In the genomic region with DNA sequence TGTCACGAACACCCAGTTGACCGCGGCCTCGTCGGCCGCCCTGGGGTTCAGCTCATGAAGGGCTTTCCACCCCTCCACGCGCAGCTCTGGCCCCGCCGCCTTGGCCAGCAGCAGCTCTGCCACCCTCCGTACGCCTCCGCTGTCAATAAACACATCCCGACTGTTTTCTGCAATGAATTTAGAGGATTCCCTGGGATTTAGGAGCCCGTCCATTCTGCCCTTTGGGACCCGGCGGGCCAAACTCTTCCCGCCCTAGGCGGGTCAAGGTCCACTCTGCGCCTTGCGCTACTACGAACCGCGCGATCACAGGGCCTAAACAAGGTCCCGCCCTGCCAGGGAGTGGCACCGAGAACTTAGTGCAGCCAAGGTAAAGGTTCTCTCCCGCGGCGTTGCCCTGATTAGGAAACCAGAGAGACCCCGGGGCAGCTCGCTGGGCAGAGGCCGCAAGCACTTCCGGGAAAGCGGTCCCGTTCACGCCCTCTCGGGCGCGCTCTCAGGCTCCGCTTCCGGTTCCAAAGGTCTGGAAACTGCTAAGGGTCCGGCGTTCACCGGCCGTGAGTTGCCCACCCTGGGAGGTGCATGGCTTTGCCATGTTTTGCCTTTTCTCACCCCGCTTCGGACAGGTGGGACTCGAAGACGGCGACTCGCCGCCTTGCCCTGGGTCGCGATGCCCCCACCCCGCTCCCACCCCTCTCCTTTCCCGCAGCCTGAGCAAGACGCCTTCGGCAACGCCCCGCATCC, we compare ENCODE assay signal across 8 cellular contexts. TPM values are rescaled to one million over a fixed set of nuclear protein-coding genes. Genes with fewer than 3 reads are reported as not detected.
DNase-seq lines count a peak whose midpoint lies in the region; ATAC-seq and TF ChIP-seq lines count a peak whose summit lies in the region.

No MANE protein-coding gene starts in this region.

- H3K27ac ChIP-seq in foreskin keratinocyte (peak overlapping the region; percentile 59), neuronal stem cell (replicated peaks; ENCODE audit: low read length) (no peak overlapping the region), tibial nerve (peak overlapping the region; percentile 70 to 93 (median 90))

- peak overlapping the region; percentile 73 for H3K23ac ChIP-seq in neuronal stem cell (ENCODE audit: low read depth, low read length, poor library complexity)

- DNase-seq in BJ (ENCODE audit: low read depth), result no peak
- DNase-seq in NT2/D1 (ENCODE audit: low read depth, low spot score), result no peak
- DNase-seq in foreskin keratinocyte, result peak in 1 of 2 donors; percentile 57
- no peak for DNase-seq in neuronal stem cell (ENCODE audit: low spot score)
- peak; percentile 51 to 57 for DNase-seq in tibial nerve (ENCODE audit: low spot score in 2 of 2)

- H3K4ac ChIP-seq in neuronal stem cell (ENCODE audit: low read length), result peak overlapping the region; percentile 11

- H3K9me3 Mint-ChIP-seq in activated T-helper 17 cell treated with anti-CD3 and anti-CD28 coated beads, Interleukin-2, amount 50 U/mL, for 72 hours, result no peaks in the 10 kb centered on the region

- no peaks in the 10 kb centered on the region for H3K4me1 ChIP-seq in NT2/D1 (ENCODE audit: insufficient read depth, insufficient read length)
- peaks cover 6% of the 10 kb centered on the region for H3K4me1 ChIP-seq in foreskin keratinocyte
- H3K4me1 ChIP-seq in neuronal stem cell (ENCODE audit: control insufficient read depth in 2 of 2, insufficient read depth in 1 of 2, low read depth in 1 of 2, low read length in 2 of 2), result no peaks in the 10 kb centered on the region
- peaks cover 0 to 18% (median 11%) of the 10 kb centered on the region in 4 donors for H3K4me1 ChIP-seq in tibial nerve

- no peaks in the 10 kb centered on the region for H3K79me1 ChIP-seq in neuronal stem cell (ENCODE audit: low read depth, low read length)

- H3K36me3 Mint-ChIP-seq in activated T-helper 17 cell treated with anti-CD3 and anti-CD28 coated beads, Interleukin-2, amount 50 U/mL, for 72 hours (ENCODE audit: low read depth), result peaks cover 43% of the 10 kb centered on the region

- H3K27me3 ChIP-seq in BJ (ENCODE audit: control insufficient read depth, insufficient read depth, low read length) (no peaks in the 10 kb centered on the region), NT2/D1 (ENCODE audit: insufficient read depth, insufficient read length) (peaks cover 3% of the 10 kb centered on the region), foreskin keratinocyte (no peaks in the 10 kb centered on the region), neuronal stem cell (ENCODE audit: control insufficient read depth in 3 of 3, insufficient read depth in 3 of 3, low read depth in 1 of 3, low read length in 3 of 3) (peaks cover 0 to 22% (median 0%) of the 10 kb centered on the region in 3 experiments), tibial nerve (no peaks in the 10 kb centered on the region)

- H2BK5ac ChIP-seq in neuronal stem cell (ENCODE audit: low read length), result peak overlapping the region; percentile 66

- H2AFZ ChIP-seq in neuronal stem cell (ENCODE audit: low read length), result peak overlapping the region; percentile 85

- TF ChIP-seq CTCF in BJ (IDR thresholded peaks at IDR 0.05; ENCODE audit: insufficient read depth, low read depth, low read length) (no peak), foreskin keratinocyte (conservative IDR thresholded peaks at IDR 0.05) (no peak), tibial nerve (IDR thresholded peaks at IDR 0.05) (no peak)

- peak overlapping the region; percentile 26 for H2BK15ac ChIP-seq in neuronal stem cell (ENCODE audit: low read length)

- peak overlapping the region; percentile 82 for H3K14ac ChIP-seq in neuronal stem cell (ENCODE audit: low read length)

- H3K4me2 ChIP-seq in neuronal stem cell (ENCODE audit: insufficient read depth, low read length, poor library complexity, severe bottlenecking), result peak overlapping the region; percentile 45

- no peaks in the 10 kb centered on the region for H3K9me3 ChIP-seq in NT2/D1 (ENCODE audit: insufficient read depth, low read length)
- peaks cover 0 to 2% of the 10 kb centered on the region in 2 donors for H3K9me3 ChIP-seq in neuronal stem cell (replicated peaks in 1 of 2; ENCODE audit: control insufficient read depth in 2 of 2, insufficient read depth in 1 of 2, low read depth in 1 of 2, low read length in 2 of 2)
- no peaks in the 10 kb centered on the region for H3K9me3 ChIP-seq in tibial nerve

- H3K27ac Mint-ChIP-seq in activated T-helper 17 cell treated with anti-CD3 and anti-CD28 coated beads, Interleukin-2, amount 50 U/mL, for 72 hours, result peak overlapping the region; percentile 97

- POLR2A ChIA-PET in BJ (lab: Charles Lee), result no interaction called here

- no peak overlapping the region for H2BK120ac ChIP-seq in neuronal stem cell (ENCODE audit: low read depth, low read length)

- ATAC-seq in GM19023 (IDR thresholded peaks at IDR 0.05; ENCODE audit: unreplicated experiment) (peak; percentile 79), HG03175 (IDR thresholded peaks at IDR 0.05; ENCODE audit: unreplicated experiment) (peak; percentile 74), foreskin keratinocyte (peak; percentile 89)
- ATAC-seq in activated T-helper 17 cell treated with anti-CD3 and anti-CD28 coated beads, Interleukin-2, amount 50 U/mL, for 72 hours (replicated peaks), result peak; percentile 92

- peaks cover 6% of the 10 kb centered on the region for H3K4me1 Mint-ChIP-seq in activated T-helper 17 cell treated with anti-CD3 and anti-CD28 coated beads, Interleukin-2, amount 50 U/mL, for 72 hours

- H2AK5ac ChIP-seq in neuronal stem cell (ENCODE audit: low read depth, low read length), result peak overlapping the region; percentile 56

- peak overlapping the region; percentile 46 for H3K4me3 ChIP-seq in BJ (ENCODE audit: low read depth, low read length)
- peak overlapping the region; percentile 85 for H3K4me3 ChIP-seq in NT2/D1 (ENCODE audit: insufficient read length, low read depth)
- H3K4me3 ChIP-seq in neuronal stem cell (ENCODE audit: low read length in 2 of 2), result peak overlapping the region; percentile 56 to 68
- peak overlapping the region; percentile 67 to 84 (median 73) for H3K4me3 ChIP-seq in tibial nerve

- H2BK12ac ChIP-seq in neuronal stem cell (ENCODE audit: low read length), result no peak overlapping the region

- no peak overlapping the region for H4K91ac ChIP-seq in neuronal stem cell (ENCODE audit: low read depth, low read length, poor library complexity)

- CTCF ChIA-PET in BJ (lab: Yijun Ruan, JAX), result interaction anchor here (0.6 to 1.9 kb wide), 3 partner anchors 42 to 357 kb away, joined by 3 to 6 read pairs (median 5); no protein-coding TSS in a partner anchor

- no peaks in the 10 kb centered on the region for H3K27me3 Mint-ChIP-seq in activated T-helper 17 cell treated with anti-CD3 and anti-CD28 coated beads, Interleukin-2, amount 50 U/mL, for 72 hours

- H3K9ac ChIP-seq in NT2/D1 (ENCODE audit: insufficient read length, low read depth) (peak overlapping the region; percentile 88), neuronal stem cell (ENCODE audit: low read depth, low read length, poor library complexity) (peak overlapping the region; percentile 24)

- H4K8ac ChIP-seq in neuronal stem cell (ENCODE audit: low read depth, low read length), result no peak overlapping the region

- peak in 1 of 2 donors; percentile 67 for TF ChIP-seq EP300 in tibial nerve (IDR thresholded peaks at IDR 0.05)

- H3K18ac ChIP-seq in neuronal stem cell (ENCODE audit: low read length), result peak overlapping the region; percentile 83

- H3K4me3 Mint-ChIP-seq in activated T-helper 17 cell treated with anti-CD3 and anti-CD28 coated beads, Interleukin-2, amount 50 U/mL, for 72 hours, result peak overlapping the region; percentile 99

- TF ChIP-seq POLR2A in tibial nerve (IDR thresholded peaks at IDR 0.05), result no peak

- no CpG with 5 or more reads among the region's 61 CpGs for WGBS in neuronal stem cell (ENCODE audit: extremely low coverage in 2 of 2, insufficient read length in 2 of 2, insufficient replicate concordance in 1 of 2), 2 donors
- 2 to 3% methylated on average over 41 to 55 of the region's 61 CpGs for WGBS in tibial nerve, 2 donors

- H3K36me3 ChIP-seq in BJ (ENCODE audit: control insufficient read depth, insufficient read depth, low read length), result no peaks in the 10 kb centered on the region
- H3K36me3 ChIP-seq in NT2/D1 (ENCODE audit: insufficient read depth, insufficient read length, low read length), result peaks cover 22% of the 10 kb centered on the region
- H3K36me3 ChIP-seq in neuronal stem cell (replicated peaks in 1 of 2; ENCODE audit: control insufficient read depth in 2 of 2, insufficient read depth in 2 of 2, low read length in 2 of 2), result no peaks in the 10 kb centered on the region
- H3K36me3 ChIP-seq in tibial nerve, result peaks cover 0 to 30% (median 0%) of the 10 kb centered on the region in 3 donors

RNA-seq across cellular contexts. Expression of a gene that starts 23.6 kb away (rescaled TPM):
- polyA plus RNA-seq in BJ (2011; rRNA removed) (343 and 549 TPM in 2 replicates), foreskin keratinocyte (334 and 399 TPM in 2 replicates)
- 291 and 430 TPM in 2 replicates for polyA minus RNA-seq in BJ (2011; rRNA and poly(A)+ RNA removed)
- total RNA-seq in activated T-helper 17 cell treated with anti-CD3 and anti-CD28 coated beads, Interleukin-2, amount 50 U/mL, for 72 hours, result 100 to 1,000 TPM; 542 to 767 TPM
- total RNA-seq in foreskin keratinocyte (519 and 525 TPM in 2 replicates), tibial nerve (100 to 1,000 TPM; 282 to 404 (median 349) TPM)
- polyA plus RNA-seq in neuronal stem cell (2013, experiment 1 of 2), result 555 TPM
- 556 TPM for polyA plus RNA-seq in neuronal stem cell (2013, experiment 2 of 2)

RNA-seq across cellular contexts. Expression of a gene that starts 24.1 kb away (rescaled TPM):
- polyA plus RNA-seq in BJ (2011; rRNA removed) (0.76 and 2.6 TPM in 2 replicates), foreskin keratinocyte (4.0 and 5.7 TPM in 2 replicates)
- polyA minus RNA-seq in BJ (2011; rRNA and poly(A)+ RNA removed), result 1.4 and 3.2 TPM in 2 replicates
- total RNA-seq in activated T-helper 17 cell treated with anti-CD3 and anti-CD28 coated beads, Interleukin-2, amount 50 U/mL, for 72 hours, result 10 to 100 TPM; 17.6 to 25.1 TPM
- total RNA-seq in foreskin keratinocyte (14.4 and 16.4 TPM in 2 replicates), tibial nerve (1 to 10 TPM; 1.8 to 5.2 (median 2.6) TPM)
- polyA plus RNA-seq in neuronal stem cell (2013, experiment 1 of 2), result 29.5 TPM
- 31.5 TPM for polyA plus RNA-seq in neuronal stem cell (2013, experiment 2 of 2)

RNA-seq across cellular contexts. Expression of a gene that starts 35.2 kb away (rescaled TPM):
- polyA plus RNA-seq in BJ (2011; rRNA removed), result 0.54 and 1.5 TPM in 2 replicates
- 0.77 and 1.6 TPM in 2 replicates for polyA minus RNA-seq in BJ (2011; rRNA and poly(A)+ RNA removed)
- 1 to 10 TPM; 2.6 to 3.1 TPM for total RNA-seq in activated T-helper 17 cell treated with anti-CD3 and anti-CD28 coated beads, Interleukin-2, amount 50 U/mL, for 72 hours
- 2.8 and 3.9 TPM in 2 replicates for total RNA-seq in foreskin keratinocyte
- 0.26 and 0.77 TPM in 2 replicates for polyA plus RNA-seq in foreskin keratinocyte
- polyA plus RNA-seq in neuronal stem cell (2013, experiment 1 of 2), result 8.2 TPM
- polyA plus RNA-seq in neuronal stem cell (2013, experiment 2 of 2), result 7.9 TPM
- 10 to 100 TPM in 1 of 4 donors, 1 to 10 TPM in 3; 7.5 to 11.1 (median 9.9) TPM for total RNA-seq in tibial nerve

Comparison
In these comparisons a context has a peak if more than half of its experiments do, and no peak if none do; other contexts are left out.
1. DNase-seq: peak in tibial nerve (2 of 2); none in BJ (single experiment), NT2/D1 (single experiment) and neuronal stem cell (single experiment).
2. Peak in every context shown above with its lines, with median percentiles within 50 percentile points of each other: H3K4me3 ChIP-seq and ATAC-seq.